ENCODE assay signal across 17 cellular contexts in genomic region chr15:89679221-89679620, GRCh38. TPM values are rescaled to one million over a fixed set of nuclear protein-coding genes. Genes with fewer than 3 reads are reported as not detected.
DNase-seq lines count a peak whose midpoint lies in the region; ATAC-seq and TF ChIP-seq lines count a peak whose summit lies in the region.
"Had no signal": no experiment of that assay in that cellular context is flagged by ENCODE, and none has a peak within 500 bp of the region (broad histone marks: within the 10 kb centered on the region; RNA-seq: fewer than 3 reads in every experiment).

A gene with protein sequence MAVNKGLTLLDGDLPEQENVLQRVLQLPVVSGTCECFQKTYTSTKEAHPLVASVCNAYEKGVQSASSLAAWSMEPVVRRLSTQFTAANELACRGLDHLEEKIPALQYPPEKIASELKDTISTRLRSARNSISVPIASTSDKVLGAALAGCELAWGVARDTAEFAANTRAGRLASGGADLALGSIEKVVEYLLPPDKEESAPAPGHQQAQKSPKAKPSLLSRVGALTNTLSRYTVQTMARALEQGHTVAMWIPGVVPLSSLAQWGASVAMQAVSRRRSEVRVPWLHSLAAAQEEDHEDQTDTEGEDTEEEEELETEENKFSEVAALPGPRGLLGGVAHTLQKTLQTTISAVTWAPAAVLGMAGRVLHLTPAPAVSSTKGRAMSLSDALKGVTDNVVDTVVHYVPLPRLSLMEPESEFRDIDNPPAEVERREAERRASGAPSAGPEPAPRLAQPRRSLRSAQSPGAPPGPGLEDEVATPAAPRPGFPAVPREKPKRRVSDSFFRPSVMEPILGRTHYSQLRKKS (minus strand): TSS chr15:89679367. CDS start chr15:89677489, 1,878 bp downstream.

- TF ChIP-seq CTCF in Calu3 (IDR thresholded peaks at IDR 0.05; ENCODE audit: unreplicated experiment) (no peak), coronary artery (IDR thresholded peaks at IDR 0.05) (no peak)

- H3K4me3 Mint-ChIP-seq in Calu3 (ENCODE audit: low read depth, unreplicated experiment): no peak within 1 kb of the TSS
- H3K4me3 Mint-ChIP-seq in activated naive CD4-positive, alpha-beta T cell treated with anti-CD3 and anti-CD28 coated beads, Interleukin-2, amount 10 ng/mL, durations not matched to agents 7 days and 5 days: no peak within 1 kb of the TSS
- H3K4me3 Mint-ChIP-seq: activated naive CD8-positive, alpha-beta T cell treated with anti-CD3 and anti-CD28 coated beads, Interleukin-2, amount 50 U/mL, for 24 hours; neural crest cell; stimulated activated naive CD8-positive, alpha-beta T cell treated with anti-CD3 and anti-CD28 coated beads, Interleukin-15, amount 100 ng/mL, for 72 hours had no signal

- peak within 1 kb of the TSS; percentile 25 to 80 for H3K27ac ChIP-seq in coronary artery
- peak within 1 kb of the TSS; percentile 72 to 79 for H3K27ac ChIP-seq in mucosa of rectum (ENCODE audit: low read depth in 2 of 2, low read length in 2 of 2)
- peak within 1 kb of the TSS; percentile 50 for H3K27ac ChIP-seq in stomach smooth muscle (ENCODE audit: low read length)

- no peak for ATAC-seq in HG03432 (IDR thresholded peaks at IDR 0.05; ENCODE audit: unreplicated experiment)
- ATAC-seq in GM19463 (IDR thresholded peaks at IDR 0.05; ENCODE audit: unreplicated experiment): no peak
- ATAC-seq: activated naive CD8-positive, alpha-beta T cell treated with anti-CD3 and anti-CD28 coated beads, Interleukin-2, amount 50 U/mL, for 24 hours; stimulated activated naive CD8-positive, alpha-beta T cell treated with anti-CD3 and anti-CD28 coated beads, Interleukin-15, amount 100 ng/mL, for 72 hours had no signal

- H3K4me1 Mint-ChIP-seq in Calu3 (ENCODE audit: low read depth, unreplicated experiment): peaks cover 29% of the 10 kb centered on the region
- no peaks in the 10 kb centered on the region for H3K4me1 Mint-ChIP-seq in activated naive CD4-positive, alpha-beta T cell treated with anti-CD3 and anti-CD28 coated beads, Interleukin-2, amount 10 ng/mL, durations not matched to agents 7 days and 5 days
- H3K4me1 Mint-ChIP-seq: activated naive CD8-positive, alpha-beta T cell treated with anti-CD3 and anti-CD28 coated beads, Interleukin-2, amount 50 U/mL, for 24 hours; stimulated activated naive CD8-positive, alpha-beta T cell treated with anti-CD3 and anti-CD28 coated beads, Interleukin-15, amount 100 ng/mL, for 72 hours had no signal

- H3K9ac ChIP-seq in mucosa of rectum (ENCODE audit: low read depth in 1 of 2, low read length in 2 of 2) (no peak within 1 kb of the TSS), stomach smooth muscle (ENCODE audit: low read length in 2 of 2) (no peak within 1 kb of the TSS)

- peak within 1 kb of the TSS; percentile 7 for H3K27ac Mint-ChIP-seq in Calu3 (ENCODE audit: unreplicated experiment)
- H3K27ac Mint-ChIP-seq in activated naive CD4-positive, alpha-beta T cell treated with anti-CD3 and anti-CD28 coated beads, Interleukin-2, amount 10 ng/mL, durations not matched to agents 7 days and 5 days: no peak within 1 kb of the TSS
- H3K27ac Mint-ChIP-seq: activated naive CD8-positive, alpha-beta T cell treated with anti-CD3 and anti-CD28 coated beads, Interleukin-2, amount 50 U/mL, for 24 hours had no signal

- intact Hi-C loops in Calu3 (cut with micrococcal nuclease; ENCODE audit: unreplicated experiment): no loop called here

- DNase-seq in Calu3 (no peak), coronary artery (ENCODE audit: low spot score) (peak; percentile 70), RPMI8226 (no peak)
- DNase-seq in activated naive CD4-positive, alpha-beta T cell treated with anti-CD3 and anti-CD28 coated beads, Interleukin-2, amount 10 ng/mL, durations not matched to agents 7 days and 5 days: no peak
- DNase-seq: activated CD4-positive, alpha-beta T cell treated with anti-CD3 and anti-CD28 coated beads for 48 hours; activated naive CD8-positive, alpha-beta T cell treated with anti-CD3 and anti-CD28 coated beads, Interleukin-2, amount 50 U/mL, for 24 hours; activated T-cell treated with anti-CD3 and anti-CD28 coated beads, Interleukin-2, amount 50 U/mL, for 1 hour; GF-D8; Kasumi-1; NCI-H1417; NK-92 treated with Interleukin-12 subunit alpha and Interleukin-12 subunit beta, amount 100 ng/mL, for 24 hours; stimulated activated naive CD8-positive, alpha-beta T cell treated with anti-CD3 and anti-CD28 coated beads, Interleukin-15, amount 100 ng/mL, for 72 hours had no signal

- H3K27me3 Mint-ChIP-seq in Calu3 (ENCODE audit: unreplicated experiment): no peaks in the 10 kb centered on the region
- peaks cover 10% of the 10 kb centered on the region for H3K27me3 Mint-ChIP-seq in activated naive CD4-positive, alpha-beta T cell treated with anti-CD3 and anti-CD28 coated beads, Interleukin-2, amount 10 ng/mL, durations not matched to agents 7 days and 5 days
- H3K27me3 Mint-ChIP-seq: activated naive CD8-positive, alpha-beta T cell treated with anti-CD3 and anti-CD28 coated beads, Interleukin-2, amount 50 U/mL, for 24 hours; stimulated activated naive CD8-positive, alpha-beta T cell treated with anti-CD3 and anti-CD28 coated beads, Interleukin-15, amount 100 ng/mL, for 72 hours had no signal

- H3K9me3 Mint-ChIP-seq in Calu3 (ENCODE audit: low read depth, unreplicated experiment): no peaks in the 10 kb centered on the region
- H3K9me3 Mint-ChIP-seq in activated naive CD4-positive, alpha-beta T cell treated with anti-CD3 and anti-CD28 coated beads, Interleukin-2, amount 10 ng/mL, durations not matched to agents 7 days and 5 days: no peaks in the 10 kb centered on the region
- H3K9me3 Mint-ChIP-seq: activated naive CD8-positive, alpha-beta T cell treated with anti-CD3 and anti-CD28 coated beads, Interleukin-2, amount 50 U/mL, for 24 hours; neural crest cell; stimulated activated naive CD8-positive, alpha-beta T cell treated with anti-CD3 and anti-CD28 coated beads, Interleukin-15, amount 100 ng/mL, for 72 hours had no signal

- H3K9me3 ChIP-seq in mucosa of rectum (ENCODE audit: control insufficient read depth in 2 of 2, low read length in 2 of 2): no peaks in the 10 kb centered on the region
- no peaks in the 10 kb centered on the region for H3K9me3 ChIP-seq in stomach smooth muscle (ENCODE audit: control insufficient read depth in 2 of 2, low read length in 2 of 2)

- BruUV-seq in Calu3 (replicated peaks; lab: Mats Ljungman, UMichigan): no TSS peak

- H3K27me3 ChIP-seq in mucosa of rectum (ENCODE audit: control insufficient read depth in 2 of 2, insufficient read depth in 2 of 2, low read length in 2 of 2) (no peaks in the 10 kb centered on the region), stomach smooth muscle (ENCODE audit: control insufficient read depth in 1 of 2, insufficient read depth in 2 of 2, low read length in 2 of 2) (no peaks in the 10 kb centered on the region)

- H3K4me3 ChIP-seq in coronary artery: no peak within 1 kb of the TSS
- peak within 1 kb of the TSS in 1 of 2 donors; percentile 1 for H3K4me3 ChIP-seq in mucosa of rectum (ENCODE audit: low read length in 2 of 2)
- no peak within 1 kb of the TSS for H3K4me3 ChIP-seq in stomach smooth muscle (ENCODE audit: low read length in 2 of 2)

- peaks cover 0 to 17% of the 10 kb centered on the region in 2 donors for H3K4me1 ChIP-seq in mucosa of rectum (ENCODE audit: control insufficient read depth in 2 of 2, insufficient read depth in 2 of 2, low read length in 2 of 2)
- peaks cover 13% of the 10 kb centered on the region for H3K4me1 ChIP-seq in stomach smooth muscle (ENCODE audit: control insufficient read depth, insufficient read depth, low read length)

- CTCF ChIA-PET in Calu3 (lab: Charles Lee): no interaction called here
- CTCF ChIA-PET in activated naive CD4-positive, alpha-beta T cell treated with anti-CD3 and anti-CD28 coated beads, Interleukin-2, amount 10 ng/mL, durations not matched to agents 7 days and 5 days (lab: Charles Lee): no interaction called here

- H3K36me3 ChIP-seq in mucosa of rectum (ENCODE audit: control insufficient read depth in 2 of 2, insufficient read depth in 2 of 2, low read length in 2 of 2): peaks cover 0 to 14% of the 10 kb centered on the region in 2 donors
- peaks cover 0 to 9% of the 10 kb centered on the region in 2 donors for H3K36me3 ChIP-seq in stomach smooth muscle (ENCODE audit: control insufficient read depth in 2 of 2, insufficient read depth in 2 of 2, low read length in 2 of 2)

- no peaks in the 10 kb centered on the region for H3K36me3 Mint-ChIP-seq in Calu3 (ENCODE audit: insufficient read depth, unreplicated experiment)
- no peaks in the 10 kb centered on the region for H3K36me3 Mint-ChIP-seq in activated naive CD4-positive, alpha-beta T cell treated with anti-CD3 and anti-CD28 coated beads, Interleukin-2, amount 10 ng/mL, durations not matched to agents 7 days and 5 days

RNA-seq across cellular contexts. Expression of the gene that starts here (rescaled TPM):
- 0.35 and 0.37 TPM in 2 replicates for total RNA-seq in Calu3 (2022)
